In the genomic region with DNA sequence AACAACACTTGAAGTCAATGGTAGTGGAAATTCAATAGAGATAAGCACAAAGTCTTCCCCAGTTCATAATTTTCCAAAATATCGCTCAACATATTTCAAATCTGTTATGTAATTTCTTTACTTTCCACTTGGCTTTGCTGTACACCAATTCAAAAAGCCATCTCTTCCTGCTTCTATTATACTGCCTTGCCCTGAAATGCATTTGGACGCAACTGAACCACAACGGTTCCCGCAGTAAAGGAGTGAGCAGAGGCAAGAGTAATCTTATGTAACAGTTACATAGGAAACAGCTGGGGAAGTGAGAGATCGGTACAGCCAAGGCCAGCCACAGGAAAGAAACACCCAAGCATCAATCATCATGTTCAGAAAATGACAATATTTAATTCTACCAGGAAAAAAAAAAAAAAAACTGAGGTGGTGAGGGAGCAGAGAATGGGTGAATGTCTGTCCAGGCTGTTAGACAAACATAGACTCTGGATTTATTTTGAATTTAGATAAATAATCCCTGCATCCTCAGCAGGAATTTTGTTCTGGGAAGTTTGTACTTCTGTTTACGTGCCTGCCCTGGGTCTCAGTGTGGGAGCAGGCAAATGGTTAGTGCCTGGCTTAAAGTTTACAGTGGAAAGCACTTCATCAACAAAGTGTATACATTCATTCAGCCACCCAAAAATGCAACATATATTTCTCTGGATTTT, we compare ENCODE assay signal across 10 cellular contexts.
DNase-seq lines count a peak whose midpoint lies in the region; ATAC-seq and TF ChIP-seq lines count a peak whose summit lies in the region.
"Had no signal": no experiment of that assay in that cellular context is flagged by ENCODE, and none has a peak within 500 bp of the region (broad histone marks: within the 10 kb centered on the region; RNA-seq: fewer than 3 reads in every experiment).

No MANE protein-coding gene starts in this region.

- peak; percentile 28 for ATAC-seq in sciatic nerve

- no peaks in the 10 kb centered on the region for H3K36me3 Mint-ChIP-seq in HFFc6 (ENCODE audit: low read depth)

- no peak overlapping the region for H3K4me3 Mint-ChIP-seq in HFFc6

- no peak overlapping the region for H3K4me3 ChIP-seq in Jurkat, Clone E6-1 (ENCODE audit: low read length)
- no peak overlapping the region for H3K4me3 ChIP-seq in choroid plexus epithelial cell (ENCODE audit: low read depth, low read length)
- H3K4me3 ChIP-seq: thoracic aorta had no signal

- H3K27ac ChIP-seq in RWPE1, result no peak overlapping the region
- H3K27ac ChIP-seq: thoracic aorta had no signal

- intact Hi-C loops in sciatic nerve (cut with DNase I), result no loop called here

- peak; percentile 92 for DNase-seq in Jurkat, Clone E6-1 (ENCODE audit: low read depth, low spot score)
- peak; percentile 8 to 81 (median 32) for DNase-seq in T-helper 1 cell
- DNase-seq in choroid plexus epithelial cell (ENCODE audit: low read depth), result peak; percentile 59
- no peak for DNase-seq in sciatic nerve (ENCODE audit: low spot score)
- DNase-seq in RWPE1 (ENCODE audit: low spot score), result no peak
- DNase-seq in HFFc6, result no peak
- DNase-seq in NCI-H2227 treated with DMSO at 0.1 percent for 48 hours (lab: John Stamatoyannopoulos, UW), result no peak
- DNase-seq in mesenteric fat pad (ENCODE audit: low spot score), result no peak
- DNase-seq: NCI-H1417 treated with DMSO at 0.1 percent for 48 hours had no signal

- no peak overlapping the region for H3K27ac Mint-ChIP-seq in HFFc6

- CTCF ChIA-PET in RWPE1 (lab: Yijun Ruan, JAX), result no interaction called here

- TF ChIP-seq CTCF in choroid plexus epithelial cell (conservative IDR thresholded peaks at IDR 0.05; ENCODE audit: low read depth, low read length) (peak; percentile 23), RWPE1 (conservative IDR thresholded peaks at IDR 0.05; ENCODE audit: low read depth) (no peak), HFFc6 (IDR thresholded peaks at IDR 0.05) (no peak)

- no peaks in the 10 kb centered on the region for H3K9me3 Mint-ChIP-seq in HFFc6

- POLR2A ChIA-PET in RWPE1 (lab: Yijun Ruan, JAX; ENCODE audit: low non-redundant PET), result no interaction called here

- no peaks in the 10 kb centered on the region for H3K27me3 Mint-ChIP-seq in HFFc6 (ENCODE audit: insufficient read depth)

- no peaks in the 10 kb centered on the region for H3K4me1 Mint-ChIP-seq in HFFc6 (ENCODE audit: low read depth)

Comparison
In these comparisons a context has a peak if more than half of its experiments do, and no peak if none do; other contexts are left out.
1. DNase-seq: peak in Jurkat, Clone E6-1 (single experiment), T-helper 1 cell (5 of 5) and choroid plexus epithelial cell (single experiment); none in sciatic nerve (single experiment), RWPE1 (single experiment), HFFc6 (single experiment), NCI-H2227 treated with DMSO at 0.1 percent for 48 hours (single experiment) and mesenteric fat pad (single experiment).